In the genomic region with DNA sequence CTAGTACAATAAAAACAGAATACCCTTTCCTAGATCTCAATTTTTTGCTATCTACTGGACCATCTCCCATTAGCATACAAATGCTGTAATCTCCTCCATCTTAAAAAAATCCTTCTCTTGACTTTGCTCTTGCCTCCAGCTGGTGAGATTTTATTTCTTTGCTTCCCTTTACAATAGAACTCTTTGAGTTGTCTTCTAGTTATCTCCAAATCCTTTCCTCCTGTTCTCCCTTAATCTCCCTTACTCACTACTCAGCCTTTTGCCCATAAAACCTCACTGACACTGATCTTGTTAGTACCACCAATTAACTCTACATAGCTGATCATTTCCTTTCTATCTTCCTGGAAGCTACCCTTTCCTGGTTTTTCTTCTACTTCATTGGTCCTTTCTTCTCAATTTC, we compare ENCODE assay signal across 17 cellular contexts.
"Had no signal": no experiment of that assay in that cellular context is flagged by ENCODE, and none has a peak within 500 bp of the region (broad histone marks: within the 10 kb centered on the region; RNA-seq: fewer than 3 reads in every experiment).

No MANE protein-coding gene starts in this region.

- H3K4me3 Mint-ChIP-seq: activated naive CD4-positive, alpha-beta T cell treated with anti-CD3 and anti-CD28 coated beads, Interleukin-2, amount 50 U/mL, for 24 hours; activated T-cell treated with anti-CD3 and anti-CD28 coated beads, Interleukin-2, amount 50 U/mL, for 72 hours; memory B cell; naive thymus-derived CD4-positive, alpha-beta T cell; stimulated activated naive B cell treated with anti-CD40 and anti-IgM and Interleukin-4, amounts not matched to agents 10 μg/mL and 1 μg/mL and 100 μg/mL, for 72 hours; T-helper 17 cell had no signal

- H3K4me3 ChIP-seq: sigmoid colon, spleen had no signal

- H3K27ac ChIP-seq: parathyroid adenoma, sigmoid colon, spleen, VCaP had no signal

- H3K9ac ChIP-seq: parathyroid adenoma had no signal

- H2AFZ ChIP-seq: parathyroid adenoma had no signal

- H3K9me3 ChIP-seq: sigmoid colon, spleen had no signal

- H3K4me1 Mint-ChIP-seq: activated naive CD4-positive, alpha-beta T cell treated with anti-CD3 and anti-CD28 coated beads, Interleukin-2, amount 50 U/mL, for 24 hours; memory B cell; stimulated activated naive B cell treated with anti-CD40 and anti-IgM and Interleukin-4, amounts not matched to agents 10 μg/mL and 1 μg/mL and 100 μg/mL, for 72 hours had no signal

- H3K36me3 Mint-ChIP-seq: memory B cell; stimulated activated naive B cell treated with anti-CD40 and anti-IgM and Interleukin-4, amounts not matched to agents 10 μg/mL and 1 μg/mL and 100 μg/mL, for 72 hours had no signal

- DNase-seq: activated CD4-positive, alpha-beta T cell treated with anti-CD3 and anti-CD28 coated beads for 1 hour; activated CD8-positive, alpha-beta memory T cell treated with anti-CD3 and anti-CD28 coated beads for 24 hours; activated effector memory CD4-positive, alpha-beta T cell treated with anti-CD3 and anti-CD28 coated beads, Interleukin-2, amount 50 U/mL, for 16 hours; activated T-cell treated with anti-CD3 and anti-CD28 coated beads, Interleukin-2, amount 50 U/mL, for 72 hours; dermis blood vessel endothelial cell; effector memory CD4-positive, alpha-beta T cell; left ventricle myocardium superior; naive thymus-derived CD4-positive, alpha-beta T cell; sigmoid colon; spleen; stimulated activated CD4-positive, alpha-beta T cell treated with anti-CD3 and anti-CD28 coated beads, Interleukin-4, amount 100 ng/mL, for 4 hours; stimulated activated naive B cell treated with anti-CD40 and anti-IgM and Interleukin-4, amounts not matched to agents 10 μg/mL and 1 μg/mL and 100 μg/mL, for 72 hours; T-helper 17 cell had no signal

- H3K4me1 ChIP-seq: parathyroid adenoma, sigmoid colon, spleen had no signal

- H3K27ac Mint-ChIP-seq: activated naive CD4-positive, alpha-beta T cell treated with anti-CD3 and anti-CD28 coated beads, Interleukin-2, amount 50 U/mL, for 24 hours; activated T-cell treated with anti-CD3 and anti-CD28 coated beads, Interleukin-2, amount 50 U/mL, for 72 hours; memory B cell; stimulated activated naive B cell treated with anti-CD40 and anti-IgM and Interleukin-4, amounts not matched to agents 10 μg/mL and 1 μg/mL and 100 μg/mL, for 72 hours; T-helper 17 cell had no signal

- H3K27me3 ChIP-seq: sigmoid colon, spleen had no signal

- H3K79me2 ChIP-seq: parathyroid adenoma had no signal

- H3K9me3 Mint-ChIP-seq: activated naive CD4-positive, alpha-beta T cell treated with anti-CD3 and anti-CD28 coated beads, Interleukin-2, amount 50 U/mL, for 24 hours; activated T-cell treated with anti-CD3 and anti-CD28 coated beads, Interleukin-2, amount 50 U/mL, for 72 hours; memory B cell; naive thymus-derived CD4-positive, alpha-beta T cell; stimulated activated naive B cell treated with anti-CD40 and anti-IgM and Interleukin-4, amounts not matched to agents 10 μg/mL and 1 μg/mL and 100 μg/mL, for 72 hours had no signal

- H3K27me3 Mint-ChIP-seq: activated naive CD4-positive, alpha-beta T cell treated with anti-CD3 and anti-CD28 coated beads, Interleukin-2, amount 50 U/mL, for 24 hours; naive thymus-derived CD4-positive, alpha-beta T cell; T-helper 17 cell had no signal
